Comparison of ENCODE assay signal across 1 cellular context in the genomic region with DNA sequence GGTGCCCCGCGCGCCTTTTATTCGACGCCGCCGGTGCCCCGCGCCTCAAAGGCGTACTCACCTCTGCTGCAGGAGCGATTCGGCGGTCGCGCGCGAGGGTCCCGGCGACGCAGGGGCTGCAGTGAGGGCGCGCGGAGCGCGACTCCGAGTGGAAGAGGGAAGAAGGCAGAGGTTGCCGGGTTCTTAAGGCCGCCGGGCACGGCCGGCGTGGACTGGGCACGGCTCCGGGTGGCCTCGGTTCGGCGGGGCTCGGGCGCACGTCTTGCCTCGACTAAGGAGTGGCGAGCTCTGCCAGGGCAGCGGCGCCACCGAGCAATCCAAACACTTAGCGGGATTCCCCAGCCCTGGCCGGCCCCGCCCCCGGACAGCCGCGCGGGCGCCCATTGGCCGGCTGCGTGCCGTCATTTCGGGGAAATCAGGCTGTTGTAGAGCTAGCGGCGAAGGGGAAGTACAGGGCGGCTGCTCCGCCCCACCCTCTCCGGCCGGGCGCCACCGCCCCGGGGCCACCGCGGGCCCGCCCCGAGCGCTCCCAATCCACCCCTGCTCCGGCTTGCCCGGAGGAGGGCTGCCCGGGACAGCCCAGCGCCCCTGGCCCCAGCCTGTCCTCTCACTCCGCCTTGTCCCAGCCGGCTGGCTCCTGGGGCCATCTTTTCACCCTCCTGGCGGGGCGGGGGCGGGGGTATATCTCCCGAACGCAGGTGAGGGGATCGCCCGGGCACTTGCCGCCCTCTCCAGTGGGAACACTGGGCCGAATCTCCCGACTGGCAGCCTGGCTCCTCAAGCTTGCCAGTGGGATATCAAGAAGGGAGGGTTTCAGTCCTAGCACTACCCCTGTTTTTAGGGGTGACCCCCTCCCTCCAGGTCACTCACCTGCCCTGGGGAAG.
TF ChIP-seq lines count a peak whose summit lies in the region.

A gene with protein sequence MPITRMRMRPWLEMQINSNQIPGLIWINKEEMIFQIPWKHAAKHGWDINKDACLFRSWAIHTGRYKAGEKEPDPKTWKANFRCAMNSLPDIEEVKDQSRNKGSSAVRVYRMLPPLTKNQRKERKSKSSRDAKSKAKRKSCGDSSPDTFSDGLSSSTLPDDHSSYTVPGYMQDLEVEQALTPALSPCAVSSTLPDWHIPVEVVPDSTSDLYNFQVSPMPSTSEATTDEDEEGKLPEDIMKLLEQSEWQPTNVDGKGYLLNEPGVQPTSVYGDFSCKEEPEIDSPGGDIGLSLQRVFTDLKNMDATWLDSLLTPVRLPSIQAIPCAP (minus strand): TSS at position 290 of the 884 bp plus-strand sequence. CDS start 1,295 bp downstream, outside the sequence.

TF ChIP-seq in HepG2, 621 proteins besides CTCF, POLR2A, EP300 and RAD21 (continued from another document and continues in another):
- TF ChIP-seq HOXA3 (CRISPR knock-in tag; IDR thresholded peaks at IDR 0.05) (peak; percentile 58; the same call in 1 of the 2 replicates), HCFC1 (IDR thresholded peaks at IDR 0.05; ENCODE audit: low read depth, low read length) (no peak), ATF7-NPFF (CRISPR knock-in tag; IDR thresholded peaks at IDR 0.05; ENCODE audit: low read depth) (peak; percentile 82), XRCC5 (optimal IDR thresholded peaks at IDR 0.05; ENCODE audit: low read length) (no peak), PCBP2 (optimal IDR thresholded peaks at IDR 0.05; ENCODE audit: low read depth, low read length, poor library complexity, severe bottlenecking) (no peak), EHMT2 (IDR thresholded peaks at IDR 0.05; ENCODE audit: borderline replicate concordance, low read depth, low read length) (no peak), FOXK1 (CRISPR knock-in tag; IDR thresholded peaks at IDR 0.05; ENCODE audit: borderline replicate concordance, low read depth) (no peak), THAP11 (CRISPR knock-in tag; IDR thresholded peaks at IDR 0.05) (peak; percentile 53), KDM2A (CRISPR knock-in tag; IDR thresholded peaks at IDR 0.05; ENCODE audit: borderline replicate concordance, low read depth) (peak; percentile 71; the same call in 1 of the 2 replicates), DNMT1 (CRISPR knock-in tag; IDR thresholded peaks at IDR 0.05) (no peak), ZNF7 (CRISPR knock-in tag; IDR thresholded peaks at IDR 0.05) (no peak), ZNF468 (CRISPR knock-in tag; IDR thresholded peaks at IDR 0.05) (no peak), ZNF329 (CRISPR knock-in tag; IDR thresholded peaks at IDR 0.05; ENCODE audit: low read depth) (0 out of 2 replicates have a peak, but pooled peaks have one; percentile 17), ZNF768 (CRISPR knock-in tag; IDR thresholded peaks at IDR 0.05) (no peak), ZNF749 (CRISPR knock-in tag; IDR thresholded peaks at IDR 0.05; ENCODE audit: borderline replicate concordance) (no peak), SP5 (CRISPR knock-in tag; IDR thresholded peaks at IDR 0.05; ENCODE audit: borderline replicate concordance, low read depth) (peak; percentile 81), HDAC6 (IDR thresholded peaks at IDR 0.05; ENCODE audit: low read depth, low read length) (no peak), ZFP36 (IDR thresholded peaks at IDR 0.05; ENCODE audit: borderline replicate concordance, low read depth, low read length, partially characterized antibody) (no peak), PLRG1 (conservative IDR thresholded peaks at IDR 0.05) (no peak), HNF4G (IDR thresholded peaks at IDR 0.05; ENCODE audit: borderline replicate concordance, low read depth, low read length) (no peak; the same call in 1 of the 2 replicates), HNF4G (CRISPR knock-in tag; IDR thresholded peaks at IDR 0.05; ENCODE audit: borderline replicate concordance, low read depth) (no peak), FLYWCH1 (CRISPR knock-in tag; IDR thresholded peaks at IDR 0.05) (no peak), TOPORS (CRISPR knock-in tag; IDR thresholded peaks at IDR 0.05) (no peak), WIZ (CRISPR knock-in tag; IDR thresholded peaks at IDR 0.05) (peak; percentile 66; the same call in 1 of the 2 replicates), PPARG (CRISPR knock-in tag; conservative IDR thresholded peaks at IDR 0.05) (0 out of 2 replicates have a peak, but pooled peaks have one; percentile 17), FOXJ3 (CRISPR knock-in tag; IDR thresholded peaks at IDR 0.05; ENCODE audit: borderline replicate concordance) (0 out of 2 replicates have a peak, but pooled peaks have one; percentile 48), ZKSCAN1 (IDR thresholded peaks at IDR 0.05; ENCODE audit: low read length) (no peak), MEF2D (CRISPR knock-in tag; IDR thresholded peaks at IDR 0.05) (no peak), ZNF205 (CRISPR knock-in tag; IDR thresholded peaks at IDR 0.05) (peak; percentile 34; the same call in 1 of the 2 replicates), PHF8 (CRISPR knock-in tag; IDR thresholded peaks at IDR 0.05) (peak; percentile 75), ZNF136 (CRISPR knock-in tag; IDR thresholded peaks at IDR 0.05; ENCODE audit: low read depth) (no peak), ZSCAN30 (CRISPR knock-in tag; IDR thresholded peaks at IDR 0.05) (no peak), ZNF251 (CRISPR knock-in tag; IDR thresholded peaks at IDR 0.05) (no peak), NRL (CRISPR knock-in tag; IDR thresholded peaks at IDR 0.05; ENCODE audit: borderline replicate concordance) (peak; percentile 34; the same call in 1 of the 2 replicates), KDM6A (CRISPR knock-in tag; IDR thresholded peaks at IDR 0.05; ENCODE audit: low read depth) (no peak), ATF1 (CRISPR knock-in tag; IDR thresholded peaks at IDR 0.05) (no peak), KLF12 (CRISPR knock-in tag; IDR thresholded peaks at IDR 0.05; ENCODE audit: borderline replicate concordance) (peak; percentile 54; the same call in 1 of the 2 replicates), RBAK (CRISPR knock-in tag; IDR thresholded peaks at IDR 0.05) (no peak), NFRKB (IDR thresholded peaks at IDR 0.05) (no peak), KDM5A (IDR thresholded peaks at IDR 0.05; ENCODE audit: borderline replicate concordance, low read length) (no peak), NPAS2 (CRISPR knock-in tag; IDR thresholded peaks at IDR 0.05; ENCODE audit: borderline replicate concordance) (no peak), SIN3B (IDR thresholded peaks at IDR 0.05; ENCODE audit: low read length) (no peak), ZFX (CRISPR knock-in tag; IDR thresholded peaks at IDR 0.05; ENCODE audit: low read depth) (peak; percentile 36), SMAD3 (CRISPR knock-in tag; IDR thresholded peaks at IDR 0.05) (no peak)
- TF ChIP-seq, protein P1, sequence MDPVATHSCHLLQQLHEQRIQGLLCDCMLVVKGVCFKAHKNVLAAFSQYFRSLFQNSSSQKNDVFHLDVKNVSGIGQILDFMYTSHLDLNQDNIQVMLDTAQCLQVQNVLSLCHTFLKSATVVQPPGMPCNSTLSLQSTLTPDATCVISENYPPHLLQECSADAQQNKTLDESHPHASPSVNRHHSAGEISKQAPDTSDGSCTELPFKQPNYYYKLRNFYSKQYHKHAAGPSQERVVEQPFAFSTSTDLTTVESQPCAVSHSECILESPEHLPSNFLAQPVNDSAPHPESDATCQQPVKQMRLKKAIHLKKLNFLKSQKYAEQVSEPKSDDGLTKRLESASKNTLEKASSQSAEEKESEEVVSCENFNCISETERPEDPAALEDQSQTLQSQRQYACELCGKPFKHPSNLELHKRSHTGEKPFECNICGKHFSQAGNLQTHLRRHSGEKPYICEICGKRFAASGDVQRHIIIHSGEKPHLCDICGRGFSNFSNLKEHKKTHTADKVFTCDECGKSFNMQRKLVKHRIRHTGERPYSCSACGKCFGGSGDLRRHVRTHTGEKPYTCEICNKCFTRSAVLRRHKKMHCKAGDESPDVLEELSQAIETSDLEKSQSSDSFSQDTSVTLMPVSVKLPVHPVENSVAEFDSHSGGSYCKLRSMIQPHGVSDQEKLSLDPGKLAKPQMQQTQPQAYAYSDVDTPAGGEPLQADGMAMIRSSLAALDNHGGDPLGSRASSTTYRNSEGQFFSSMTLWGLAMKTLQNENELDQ (CRISPR knock-in tag; IDR thresholded peaks at IDR 0.05; ENCODE audit: borderline replicate concordance), result no peak
- TF ChIP-seq, protein P2, sequence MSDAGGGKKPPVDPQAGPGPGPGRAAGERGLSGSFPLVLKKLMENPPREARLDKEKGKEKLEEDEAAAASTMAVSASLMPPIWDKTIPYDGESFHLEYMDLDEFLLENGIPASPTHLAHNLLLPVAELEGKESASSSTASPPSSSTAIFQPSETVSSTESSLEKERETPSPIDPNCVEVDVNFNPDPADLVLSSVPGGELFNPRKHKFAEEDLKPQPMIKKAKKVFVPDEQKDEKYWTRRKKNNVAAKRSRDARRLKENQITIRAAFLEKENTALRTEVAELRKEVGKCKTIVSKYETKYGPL (CRISPR knock-in tag; IDR thresholded peaks at IDR 0.05), result peak; percentile 61; the same call in 1 of the 2 replicates
- TF ChIP-seq, protein P3, sequence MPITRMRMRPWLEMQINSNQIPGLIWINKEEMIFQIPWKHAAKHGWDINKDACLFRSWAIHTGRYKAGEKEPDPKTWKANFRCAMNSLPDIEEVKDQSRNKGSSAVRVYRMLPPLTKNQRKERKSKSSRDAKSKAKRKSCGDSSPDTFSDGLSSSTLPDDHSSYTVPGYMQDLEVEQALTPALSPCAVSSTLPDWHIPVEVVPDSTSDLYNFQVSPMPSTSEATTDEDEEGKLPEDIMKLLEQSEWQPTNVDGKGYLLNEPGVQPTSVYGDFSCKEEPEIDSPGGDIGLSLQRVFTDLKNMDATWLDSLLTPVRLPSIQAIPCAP (CRISPR knock-in tag; IDR thresholded peaks at IDR 0.05; ENCODE audit: low read depth), result no peak
- TF ChIP-seq, protein P4, sequence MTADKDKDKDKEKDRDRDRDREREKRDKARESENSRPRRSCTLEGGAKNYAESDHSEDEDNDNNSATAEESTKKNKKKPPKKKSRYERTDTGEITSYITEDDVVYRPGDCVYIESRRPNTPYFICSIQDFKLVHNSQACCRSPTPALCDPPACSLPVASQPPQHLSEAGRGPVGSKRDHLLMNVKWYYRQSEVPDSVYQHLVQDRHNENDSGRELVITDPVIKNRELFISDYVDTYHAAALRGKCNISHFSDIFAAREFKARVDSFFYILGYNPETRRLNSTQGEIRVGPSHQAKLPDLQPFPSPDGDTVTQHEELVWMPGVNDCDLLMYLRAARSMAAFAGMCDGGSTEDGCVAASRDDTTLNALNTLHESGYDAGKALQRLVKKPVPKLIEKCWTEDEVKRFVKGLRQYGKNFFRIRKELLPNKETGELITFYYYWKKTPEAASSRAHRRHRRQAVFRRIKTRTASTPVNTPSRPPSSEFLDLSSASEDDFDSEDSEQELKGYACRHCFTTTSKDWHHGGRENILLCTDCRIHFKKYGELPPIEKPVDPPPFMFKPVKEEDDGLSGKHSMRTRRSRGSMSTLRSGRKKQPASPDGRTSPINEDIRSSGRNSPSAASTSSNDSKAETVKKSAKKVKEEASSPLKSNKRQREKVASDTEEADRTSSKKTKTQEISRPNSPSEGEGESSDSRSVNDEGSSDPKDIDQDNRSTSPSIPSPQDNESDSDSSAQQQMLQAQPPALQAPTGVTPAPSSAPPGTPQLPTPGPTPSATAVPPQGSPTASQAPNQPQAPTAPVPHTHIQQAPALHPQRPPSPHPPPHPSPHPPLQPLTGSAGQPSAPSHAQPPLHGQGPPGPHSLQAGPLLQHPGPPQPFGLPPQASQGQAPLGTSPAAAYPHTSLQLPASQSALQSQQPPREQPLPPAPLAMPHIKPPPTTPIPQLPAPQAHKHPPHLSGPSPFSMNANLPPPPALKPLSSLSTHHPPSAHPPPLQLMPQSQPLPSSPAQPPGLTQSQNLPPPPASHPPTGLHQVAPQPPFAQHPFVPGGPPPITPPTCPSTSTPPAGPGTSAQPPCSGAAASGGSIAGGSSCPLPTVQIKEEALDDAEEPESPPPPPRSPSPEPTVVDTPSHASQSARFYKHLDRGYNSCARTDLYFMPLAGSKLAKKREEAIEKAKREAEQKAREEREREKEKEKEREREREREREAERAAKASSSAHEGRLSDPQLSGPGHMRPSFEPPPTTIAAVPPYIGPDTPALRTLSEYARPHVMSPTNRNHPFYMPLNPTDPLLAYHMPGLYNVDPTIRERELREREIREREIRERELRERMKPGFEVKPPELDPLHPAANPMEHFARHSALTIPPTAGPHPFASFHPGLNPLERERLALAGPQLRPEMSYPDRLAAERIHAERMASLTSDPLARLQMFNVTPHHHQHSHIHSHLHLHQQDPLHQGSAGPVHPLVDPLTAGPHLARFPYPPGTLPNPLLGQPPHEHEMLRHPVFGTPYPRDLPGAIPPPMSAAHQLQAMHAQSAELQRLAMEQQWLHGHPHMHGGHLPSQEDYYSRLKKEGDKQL (CRISPR knock-in tag; IDR thresholded peaks at IDR 0.05; ENCODE audit: low read depth), result no peak
- TF ChIP-seq, protein P5, sequence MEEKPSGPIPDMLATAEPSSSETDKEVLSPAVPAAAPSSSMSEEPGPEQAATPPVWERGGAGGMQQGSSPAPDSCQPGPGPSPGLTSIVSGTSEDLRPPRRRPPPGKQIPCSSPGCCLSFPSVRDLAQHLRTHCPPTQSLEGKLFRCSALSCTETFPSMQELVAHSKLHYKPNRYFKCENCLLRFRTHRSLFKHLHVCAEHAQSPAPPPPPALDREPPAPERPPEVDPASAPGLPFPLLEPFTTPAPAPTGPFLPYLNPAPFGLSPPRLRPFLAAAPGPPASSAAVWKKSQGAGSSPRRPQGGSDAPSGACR (CRISPR knock-in tag; IDR thresholded peaks at IDR 0.05), result peak; percentile 72
- TF ChIP-seq, protein P6, sequence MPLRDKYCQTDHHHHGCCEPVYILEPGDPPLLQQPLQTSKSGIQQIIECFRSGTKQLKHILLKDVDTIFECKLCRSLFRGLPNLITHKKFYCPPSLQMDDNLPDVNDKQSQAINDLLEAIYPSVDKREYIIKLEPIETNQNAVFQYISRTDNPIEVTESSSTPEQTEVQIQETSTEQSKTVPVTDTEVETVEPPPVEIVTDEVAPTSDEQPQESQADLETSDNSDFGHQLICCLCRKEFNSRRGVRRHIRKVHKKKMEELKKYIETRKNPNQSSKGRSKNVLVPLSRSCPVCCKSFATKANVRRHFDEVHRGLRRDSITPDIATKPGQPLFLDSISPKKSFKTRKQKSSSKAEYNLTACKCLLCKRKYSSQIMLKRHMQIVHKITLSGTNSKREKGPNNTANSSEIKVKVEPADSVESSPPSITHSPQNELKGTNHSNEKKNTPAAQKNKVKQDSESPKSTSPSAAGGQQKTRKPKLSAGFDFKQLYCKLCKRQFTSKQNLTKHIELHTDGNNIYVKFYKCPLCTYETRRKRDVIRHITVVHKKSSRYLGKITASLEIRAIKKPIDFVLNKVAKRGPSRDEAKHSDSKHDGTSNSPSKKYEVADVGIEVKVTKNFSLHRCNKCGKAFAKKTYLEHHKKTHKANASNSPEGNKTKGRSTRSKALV (CRISPR knock-in tag; IDR thresholded peaks at IDR 0.05), result peak; percentile 89
- TF ChIP-seq, protein P7, sequence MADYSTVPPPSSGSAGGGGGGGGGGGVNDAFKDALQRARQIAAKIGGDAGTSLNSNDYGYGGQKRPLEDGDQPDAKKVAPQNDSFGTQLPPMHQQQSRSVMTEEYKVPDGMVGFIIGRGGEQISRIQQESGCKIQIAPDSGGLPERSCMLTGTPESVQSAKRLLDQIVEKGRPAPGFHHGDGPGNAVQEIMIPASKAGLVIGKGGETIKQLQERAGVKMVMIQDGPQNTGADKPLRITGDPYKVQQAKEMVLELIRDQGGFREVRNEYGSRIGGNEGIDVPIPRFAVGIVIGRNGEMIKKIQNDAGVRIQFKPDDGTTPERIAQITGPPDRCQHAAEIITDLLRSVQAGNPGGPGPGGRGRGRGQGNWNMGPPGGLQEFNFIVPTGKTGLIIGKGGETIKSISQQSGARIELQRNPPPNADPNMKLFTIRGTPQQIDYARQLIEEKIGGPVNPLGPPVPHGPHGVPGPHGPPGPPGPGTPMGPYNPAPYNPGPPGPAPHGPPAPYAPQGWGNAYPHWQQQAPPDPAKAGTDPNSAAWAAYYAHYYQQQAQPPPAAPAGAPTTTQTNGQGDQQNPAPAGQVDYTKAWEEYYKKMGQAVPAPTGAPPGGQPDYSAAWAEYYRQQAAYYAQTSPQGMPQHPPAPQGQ (CRISPR knock-in tag; IDR thresholded peaks at IDR 0.05; ENCODE audit: borderline replicate concordance), result no peak
